Comparison of ENCODE assay signal across 24 cellular contexts in the genomic region with DNA sequence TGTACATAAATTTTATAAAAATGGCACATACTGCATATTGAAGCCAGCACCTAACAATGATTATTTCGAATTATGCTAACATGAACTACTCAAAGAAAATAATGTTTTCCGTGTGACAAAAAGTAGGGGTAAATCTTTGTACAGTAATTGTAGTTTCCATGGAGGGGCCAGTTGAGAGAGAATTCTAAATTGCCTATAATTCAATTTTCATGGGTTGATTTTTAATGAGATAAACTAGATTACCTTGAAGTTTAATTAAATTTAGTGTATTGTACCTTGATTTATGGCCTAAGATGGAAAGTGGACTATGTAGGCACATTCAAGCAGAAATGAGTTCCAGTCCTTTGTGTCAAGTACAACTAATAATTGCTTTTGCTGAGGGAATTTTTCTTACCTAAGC.
"Had no signal": no experiment of that assay in that cellular context is flagged by ENCODE, and none has a peak within 500 bp of the region (broad histone marks: within the 10 kb centered on the region; RNA-seq: fewer than 3 reads in every experiment).

No MANE protein-coding gene starts in this region.

- H3K36me3 ChIP-seq: left ventricle myocardium inferior, ovary, right atrium auricular region, right lobe of liver, tibial nerve, upper lobe of left lung, vagina had no signal

- H3K9me3 ChIP-seq: left ventricle myocardium inferior, mucosa of descending colon, ovary, right atrium auricular region, right lobe of liver, tibial nerve, upper lobe of left lung, vagina had no signal

- H3K4me3 Mint-ChIP-seq: naive thymus-derived CD4-positive, alpha-beta T cell; natural killer cell treated with Interleukin-12 subunit alpha and Interleukin-12 subunit beta and Interleukin-15 and Interleukin-18, amount 100 ng/mL, for 72 hours; stimulated activated memory B cell treated with anti-CD40 and anti-IgM and Interleukin-4, amounts not matched to agents 10 μg/mL and 1 μg/mL and 100 μg/mL, for 72 hours; stimulated activated naive CD8-positive, alpha-beta T cell treated with anti-CD3 and anti-CD28 coated beads, Interleukin-15, amount 100 ng/mL, for 72 hours had no signal

- H3K27ac Mint-ChIP-seq: naive thymus-derived CD4-positive, alpha-beta T cell; natural killer cell treated with Interleukin-12 subunit alpha and Interleukin-12 subunit beta and Interleukin-15 and Interleukin-18, amount 100 ng/mL, for 72 hours; progenitor cell of endocrine pancreas; stimulated activated memory B cell treated with anti-CD40 and anti-IgM and Interleukin-4, amounts not matched to agents 10 μg/mL and 1 μg/mL and 100 μg/mL, for 72 hours; stimulated activated naive CD8-positive, alpha-beta T cell treated with anti-CD3 and anti-CD28 coated beads, Interleukin-15, amount 100 ng/mL, for 72 hours had no signal

- H3K4me2 ChIP-seq: smooth muscle cell had no signal

- H3K27me3 Mint-ChIP-seq: progenitor cell of endocrine pancreas had no signal

- H3K4me3 ChIP-seq: left ventricle myocardium inferior, lung, mucosa of descending colon, ovary, right atrium auricular region, right lobe of liver, smooth muscle cell, tibial nerve, upper lobe of left lung, vagina had no signal

- ATAC-seq: mucosa of descending colon; naive thymus-derived CD4-positive, alpha-beta T cell; natural killer cell treated with Interleukin-12 subunit alpha and Interleukin-12 subunit beta and Interleukin-15 and Interleukin-18, amount 100 ng/mL, for 72 hours; right lobe of liver; stimulated activated memory B cell treated with anti-CD40 and anti-IgM and Interleukin-4, amounts not matched to agents 10 μg/mL and 1 μg/mL and 100 μg/mL, for 72 hours; stimulated activated naive CD8-positive, alpha-beta T cell treated with anti-CD3 and anti-CD28 coated beads, Interleukin-15, amount 100 ng/mL, for 72 hours had no signal

- H3K27ac ChIP-seq: left ventricle myocardium inferior, ovary, right atrium auricular region, right lobe of liver, tibial nerve, upper lobe of left lung, vagina had no signal

- H3K36me3 Mint-ChIP-seq: natural killer cell treated with Interleukin-12 subunit alpha and Interleukin-12 subunit beta and Interleukin-15 and Interleukin-18, amount 100 ng/mL, for 72 hours; stimulated activated memory B cell treated with anti-CD40 and anti-IgM and Interleukin-4, amounts not matched to agents 10 μg/mL and 1 μg/mL and 100 μg/mL, for 72 hours had no signal

- H3K27me3 ChIP-seq: ovary, right atrium auricular region, right lobe of liver, tibial nerve, upper lobe of left lung, vagina had no signal

- H3K9me3 Mint-ChIP-seq: naive thymus-derived CD4-positive, alpha-beta T cell; natural killer cell treated with Interleukin-12 subunit alpha and Interleukin-12 subunit beta and Interleukin-15 and Interleukin-18, amount 100 ng/mL, for 72 hours; stimulated activated memory B cell treated with anti-CD40 and anti-IgM and Interleukin-4, amounts not matched to agents 10 μg/mL and 1 μg/mL and 100 μg/mL, for 72 hours; stimulated activated naive CD8-positive, alpha-beta T cell treated with anti-CD3 and anti-CD28 coated beads, Interleukin-15, amount 100 ng/mL, for 72 hours had no signal

- DNase-seq: islet precursor cell; left ventricle myocardium inferior; mesendoderm; midbrain; mucosa of descending colon; naive thymus-derived CD4-positive, alpha-beta T cell; ovary; right lobe of liver; stimulated activated CD4-positive, alpha-beta T cell treated with anti-CD3 and anti-CD28 coated beads, Interleukin-1b, Interleukin-23, amount 100 ng/mL, for 48 hours; stimulated activated CD4-positive, alpha-beta T cell treated with anti-CD3 and anti-CD28 coated beads, Interleukin-2, amount 100 ng/mL, for 48 hours; stimulated activated CD4-positive, alpha-beta T cell treated with anti-CD3 and anti-CD28 coated beads, Interleukin-4, amount 100 ng/mL, for 4 hours; stimulated activated CD8-positive, alpha-beta memory T cell treated with anti-CD3 and anti-CD28 coated beads, Interleukin-4, amount 100 ng/mL, for 48 hours; stimulated activated naive CD4-positive, alpha-beta T cell treated with Interleukin-2 at 50 U/mL for 16 hours; stimulated activated naive CD8-positive, alpha-beta T cell treated with anti-CD3 and anti-CD28 coated beads, Interleukin-15, amount 100 ng/mL, for 72 hours; substantia nigra; upper lobe of left lung had no signal
